ENCODE assay signal across 26 cellular contexts in the genomic region with DNA sequence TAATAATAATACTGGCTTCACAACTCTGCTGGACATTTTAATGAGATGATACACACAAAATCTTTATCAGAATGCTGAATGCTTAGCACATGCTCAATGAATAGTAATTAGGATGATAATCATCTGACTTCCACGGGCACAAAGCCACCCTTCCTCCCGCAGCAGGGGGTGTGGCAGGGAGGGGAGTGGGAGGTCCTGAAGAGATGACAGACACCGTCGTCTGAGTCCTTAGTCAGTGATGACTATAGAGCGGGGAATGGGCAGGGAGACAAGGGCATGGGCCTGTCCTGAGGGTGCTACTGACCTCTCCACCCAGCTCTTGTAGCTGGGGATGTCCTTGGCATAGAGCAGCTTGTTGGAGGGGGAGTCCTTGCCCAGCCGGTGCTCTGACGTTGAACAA.
DNase-seq lines count a peak whose midpoint lies in the region; ATAC-seq and TF ChIP-seq lines count a peak whose summit lies in the region.
"Had no signal": no experiment of that assay in that cellular context is flagged by ENCODE, and none has a peak within 500 bp of the region (broad histone marks: within the 10 kb centered on the region; RNA-seq: fewer than 3 reads in every experiment).

No MANE protein-coding gene starts in this region.

- peak overlapping the region in 4 of 5 experiments; percentile 65 to 86 (median 74) for H3K27ac Mint-ChIP-seq in brain
- H3K27ac Mint-ChIP-seq: activated CD4-positive, alpha-beta T cell treated with anti-CD3 and anti-CD28 coated beads, Interleukin-2, amount 10 ng/mL, durations not matched to agents 24 days and 14 days; activated naive CD4-positive, alpha-beta T cell treated with anti-CD3 and anti-CD28 coated beads for 36 hours; activated T-cell treated with anti-CD3 and anti-CD28 coated beads, Interleukin-2, amount 50 U/mL, for 72 hours; CD4-positive, alpha-beta T cell; stimulated activated naive B cell treated with anti-CD40 and anti-IgM and Interleukin-4, amounts not matched to agents 10 μg/mL and 1 μg/mL and 100 μg/mL, for 72 hours had no signal

- intact Hi-C loops in right lobe of liver (cut with DNase I), result no loop called here

- ATAC-seq in right lobe of liver (no peak), HG02885 (IDR thresholded peaks at IDR 0.05; ENCODE audit: poor library complexity, unreplicated experiment) (no peak)
- ATAC-seq: activated T-cell treated with anti-CD3 and anti-CD28 coated beads, Interleukin-2, amount 50 U/mL, for 72 hours; naive thymus-derived CD4-positive, alpha-beta T cell; stimulated activated naive B cell treated with anti-CD40 and anti-IgM and Interleukin-4, amounts not matched to agents 10 μg/mL and 1 μg/mL and 100 μg/mL, for 72 hours had no signal

- peaks cover 3% of the 10 kb centered on the region for H3K27me3 Mint-ChIP-seq in brain
- H3K27me3 Mint-ChIP-seq: stimulated activated naive B cell treated with anti-CD40 and anti-IgM and Interleukin-4, amounts not matched to agents 10 μg/mL and 1 μg/mL and 100 μg/mL, for 72 hours had no signal

- no peak overlapping the region for H3K4me3 ChIP-seq in muscle layer of duodenum (ENCODE audit: low read depth in 1 of 2, low read length in 2 of 2)
- no peak overlapping the region for H3K4me3 ChIP-seq in right lobe of liver
- H3K4me3 ChIP-seq: SK-N-MC had no signal

- TF ChIP-seq CTCF in brain (conservative IDR thresholded peaks at IDR 0.05) (no peak), right lobe of liver (IDR thresholded peaks at IDR 0.05) (no peak)

- H3K36me3 Mint-ChIP-seq in brain, result peaks cover 53% of the 10 kb centered on the region
- H3K36me3 Mint-ChIP-seq: naive thymus-derived CD4-positive, alpha-beta T cell; stimulated activated naive B cell treated with anti-CD40 and anti-IgM and Interleukin-4, amounts not matched to agents 10 μg/mL and 1 μg/mL and 100 μg/mL, for 72 hours had no signal

- peak; percentile 55 for DNase-seq in EH (ENCODE audit: low read depth)
- DNase-seq in right lobe of liver, result no peak
- DNase-seq in stimulated activated CD4-positive, alpha-beta T cell treated with anti-CD3 and anti-CD28 coated beads, Interleukin-12 subunit alpha, Interleukin-12 subunit beta, amount 100 ng/mL, for 4 hours, result no peak
- DNase-seq: activated CD4-positive, alpha-beta T cell treated with anti-CD3 and anti-CD28 coated beads, Interleukin-2, amount 10 ng/mL, durations not matched to agents 24 days and 14 days; activated naive CD4-positive, alpha-beta T cell treated with anti-CD3 and anti-CD28 coated beads for 36 hours; activated T-cell treated with anti-CD3 and anti-CD28 coated beads, Interleukin-2, amount 50 U/mL, for 72 hours; amniotic stem cell; caudate nucleus; CD4-positive, alpha-beta T cell; dermis blood vessel endothelial cell; GDM1; hypothalamus; islet precursor cell; naive thymus-derived CD4-positive, alpha-beta T cell; NCI-H1694; NCI-H526 treated with DMSO at 0.1 percent for 48 hours; small intestine; stimulated activated CD4-positive, alpha-beta T cell treated with anti-CD3 and anti-CD28 coated beads, Interleukin-2, amount 100 ng/mL, for 48 hours; stimulated activated naive B cell treated with anti-CD40 and anti-IgM and Interleukin-4, amounts not matched to agents 10 μg/mL and 1 μg/mL and 100 μg/mL, for 72 hours; T-helper 2 cell had no signal

- peak overlapping the region; percentile 74 for H3K27ac ChIP-seq in muscle layer of duodenum (ENCODE audit: low read length)
- H3K27ac ChIP-seq in temporal lobe (ENCODE audit: low read depth, low read length), result peak overlapping the region; percentile 77
- no peak overlapping the region for H3K27ac ChIP-seq in right lobe of liver
- H3K27ac ChIP-seq: parathyroid adenoma, SK-N-MC had no signal

- H3K4me1 ChIP-seq in muscle layer of duodenum (ENCODE audit: control insufficient read depth in 1 of 2, insufficient read depth in 2 of 2, low read length in 2 of 2), result peaks cover 20 to 37% of the 10 kb centered on the region in 2 donors
- H3K4me1 ChIP-seq in right lobe of liver, result no peaks in the 10 kb centered on the region
- H3K4me1 ChIP-seq: parathyroid adenoma had no signal

- WGBS in right lobe of liver (ENCODE audit: insufficient coverage, low coverage, low lambda C conversion rate, missing lambda C conversion rate), result 72% methylated on average over 6 of the region's 7 CpGs

- no peak overlapping the region for H3K4me3 Mint-ChIP-seq in brain
- H3K4me3 Mint-ChIP-seq: activated CD4-positive, alpha-beta T cell treated with anti-CD3 and anti-CD28 coated beads, Interleukin-2, amount 10 ng/mL, durations not matched to agents 24 days and 14 days; activated naive CD4-positive, alpha-beta T cell treated with anti-CD3 and anti-CD28 coated beads for 36 hours; activated T-cell treated with anti-CD3 and anti-CD28 coated beads, Interleukin-2, amount 50 U/mL, for 72 hours; naive thymus-derived CD4-positive, alpha-beta T cell; stimulated activated naive B cell treated with anti-CD40 and anti-IgM and Interleukin-4, amounts not matched to agents 10 μg/mL and 1 μg/mL and 100 μg/mL, for 72 hours had no signal

- no peak for TF ChIP-seq POLR2A in right lobe of liver (IDR thresholded peaks at IDR 0.05)

- H3K9me3 ChIP-seq in muscle layer of duodenum (ENCODE audit: control insufficient read depth in 1 of 2, low read length in 2 of 2) (no peaks in the 10 kb centered on the region), right lobe of liver (no peaks in the 10 kb centered on the region)

- H3K9me3 Mint-ChIP-seq in brain, result no peaks in the 10 kb centered on the region
- H3K9me3 Mint-ChIP-seq: activated CD4-positive, alpha-beta T cell treated with anti-CD3 and anti-CD28 coated beads, Interleukin-2, amount 10 ng/mL, durations not matched to agents 24 days and 14 days; activated naive CD4-positive, alpha-beta T cell treated with anti-CD3 and anti-CD28 coated beads for 36 hours; activated T-cell treated with anti-CD3 and anti-CD28 coated beads, Interleukin-2, amount 50 U/mL, for 72 hours; CD4-positive, alpha-beta T cell; naive thymus-derived CD4-positive, alpha-beta T cell; stimulated activated naive B cell treated with anti-CD40 and anti-IgM and Interleukin-4, amounts not matched to agents 10 μg/mL and 1 μg/mL and 100 μg/mL, for 72 hours had no signal

- H3K36me3 ChIP-seq in muscle layer of duodenum (ENCODE audit: control insufficient read depth in 1 of 2, insufficient read depth in 2 of 2, low read length in 2 of 2), result peaks cover 14 to 30% of the 10 kb centered on the region in 2 donors
- peaks cover 0 to 10% (median 4%) of the 10 kb centered on the region in 4 donors for H3K36me3 ChIP-seq in right lobe of liver

- H3K27me3 ChIP-seq in muscle layer of duodenum (ENCODE audit: low read depth, low read length), result no peaks in the 10 kb centered on the region
- no peaks in the 10 kb centered on the region for H3K27me3 ChIP-seq in right lobe of liver

- H3K4me1 Mint-ChIP-seq in brain, result peaks cover 61% of the 10 kb centered on the region
- H3K4me1 Mint-ChIP-seq: activated CD4-positive, alpha-beta T cell treated with anti-CD3 and anti-CD28 coated beads, Interleukin-2, amount 10 ng/mL, durations not matched to agents 24 days and 14 days; naive thymus-derived CD4-positive, alpha-beta T cell; stimulated activated naive B cell treated with anti-CD40 and anti-IgM and Interleukin-4, amounts not matched to agents 10 μg/mL and 1 μg/mL and 100 μg/mL, for 72 hours had no signal

Comparison
In these comparisons a context has a peak if more than half of its experiments do, and no peak if none do; other contexts are left out.
1. H3K27ac ChIP-seq: peak in muscle layer of duodenum (single experiment) and temporal lobe (single experiment); none in right lobe of liver (0 of 3).